In genomic region chr5:157918811-157919742, GRCh38 we compare ENCODE assay signal across 8 cellular contexts.
DNase-seq lines count a peak whose midpoint lies in the region; ATAC-seq and TF ChIP-seq lines count a peak whose summit lies in the region.

No MANE protein-coding gene starts in this region.

- DNase-seq in activated T-cell treated with anti-CD3 and anti-CD28 coated beads for 48 hours (ENCODE audit: low read depth) (peak; percentile 3), lung (ENCODE audit: low spot score) (peak; percentile 63), ACHN (no peak), medulla oblongata (ENCODE audit: extremely low spot score) (no peak), HK-2 (ENCODE audit: unreplicated experiment) (no peak), kidney glomerular epithelial cell (lab: John Stamatoyannopoulos, UW) (no peak)

- 24% methylated on average over 19 of the region's 19 CpGs for WGBS in lung, 2 donors

- H3K27me3 ChIP-seq in BLaER1 treated with 17β-estradiol and CSF1 and Interleukin-3, amounts not matched to agents 10 nM and 100 nM: peaks cover 0 to 8% (median 0%) of the 10 kb centered on the region in 11 experiments; a peak in 5 of 22 replicates
- H3K27me3 ChIP-seq in lung (ENCODE audit: control insufficient read depth, insufficient read depth): no peaks in the 10 kb centered on the region

- H3K4me2 ChIP-seq in BLaER1 treated with 17β-estradiol and CSF1 and Interleukin-3, amounts not matched to agents 10 nM and 100 nM: peak overlapping the region; percentile 49 to 74 (median 63)

- ATAC-seq in HG02678 (IDR thresholded peaks at IDR 0.05; ENCODE audit: unreplicated experiment) (peak; percentile 55), lung (ENCODE audit: insufficient read depth, low FRiP score) (peak; percentile 14)

- no peaks in the 10 kb centered on the region; a peak in 1 of 22 replicates for H4K20me1 ChIP-seq in BLaER1 treated with 17β-estradiol and CSF1 and Interleukin-3, amounts not matched to agents 10 nM and 100 nM

- no peak overlapping the region for H3K4me3 ChIP-seq in BLaER1 treated with 17β-estradiol and CSF1 and Interleukin-3, amounts not matched to agents 10 nM and 100 nM
- no peak overlapping the region for H3K4me3 ChIP-seq in lung

- no peak overlapping the region; a peak in 1 of 22 replicates for H3K9ac ChIP-seq in BLaER1 treated with 17β-estradiol and CSF1 and Interleukin-3, amounts not matched to agents 10 nM and 100 nM

- no peak for TF ChIP-seq CTCF in lung (IDR thresholded peaks at IDR 0.05; ENCODE audit: control extremely low read depth, extremely low read depth)

- H3K9me3 ChIP-seq in BLaER1 treated with 17β-estradiol and CSF1 and Interleukin-3, amounts not matched to agents 10 nM and 100 nM (replicated peaks in 1 of 11): no peaks in the 10 kb centered on the region
- no peaks in the 10 kb centered on the region for H3K9me3 ChIP-seq in lung (ENCODE audit: control insufficient read depth in 2 of 2, insufficient read depth in 1 of 2, low read length in 1 of 2)

- no peaks in the 10 kb centered on the region for H3K36me3 ChIP-seq in BLaER1 treated with 17β-estradiol and CSF1 and Interleukin-3, amounts not matched to agents 10 nM and 100 nM
- no peaks in the 10 kb centered on the region for H3K36me3 ChIP-seq in lung (ENCODE audit: control insufficient read depth in 2 of 2, insufficient read depth in 2 of 2, low read length in 2 of 2)

- no peak overlapping the region for H3K27ac ChIP-seq in BLaER1 treated with 17β-estradiol and CSF1 and Interleukin-3, amounts not matched to agents 10 nM and 100 nM
- peak overlapping the region; percentile 33 to 75 for H3K27ac ChIP-seq in lung (ENCODE audit: low read depth in 1 of 2, low read length in 1 of 2)

- H3K4me1 ChIP-seq in BLaER1 treated with 17β-estradiol and CSF1 and Interleukin-3, amounts not matched to agents 10 nM and 100 nM: peaks cover 12 to 20% (median 18%) of the 10 kb centered on the region in 10 experiments
- peaks cover 6 to 28% of the 10 kb centered on the region in 2 donors for H3K4me1 ChIP-seq in lung (ENCODE audit: control insufficient read depth in 2 of 2, insufficient read depth in 2 of 2, low read length in 2 of 2)

- in situ Hi-C loops in ACHN (cut with HindIII; ENCODE audit: low pct_ligation_motif_present, low pct_unique_long_range_greater_than_20kb, low sequenced_read_pairs): no loop called here

Comparison
In these comparisons a context has a peak if more than half of its experiments do, and no peak if none do; other contexts are left out.
1. H3K27ac ChIP-seq: peak in lung (2 of 2); none in BLaER1 treated with 17β-estradiol and CSF1 and Interleukin-3, amounts not matched to agents 10 nM and 100 nM (0 of 11).
2. DNase-seq: peak in activated T-cell treated with anti-CD3 and anti-CD28 coated beads for 48 hours (single experiment) and lung (single experiment); none in ACHN (single experiment), medulla oblongata (single experiment), HK-2 (single experiment) and kidney glomerular epithelial cell (single experiment).